2 cellular contexts compared by ENCODE assay signal in genomic region chr4:53527930-53528329, GRCh38.
TF ChIP-seq lines count a peak whose summit lies in the region.

No MANE protein-coding gene starts in this region.

TF ChIP-seq in HepG2, 621 proteins besides CTCF, POLR2A, EP300 and RAD21:
- TF ChIP-seq MAFF (IDR thresholded peaks at IDR 0.05; ENCODE audit: low read depth, low read length) (peak; percentile 58), MAFK (conservative IDR thresholded peaks at IDR 0.05 in 1 of 2, IDR thresholded peaks at IDR 0.05 in 1 of 2; ENCODE audit: low read length in 2 of 2) (peak; percentile 60 to 77), DRAP1 (CRISPR knock-in tag; IDR thresholded peaks at IDR 0.05) (no peak)

TF ChIP-seq in IMR-90, 13 proteins besides CTCF, POLR2A, EP300 and RAD21:
- no peak for TF ChIP-seq ELK1 (IDR thresholded peaks at IDR 0.05; ENCODE audit: borderline replicate concordance, low read depth, low read length)
- TF ChIP-seq MAFK (IDR thresholded peaks at IDR 0.05; ENCODE audit: low read depth, low read length): peak; percentile 85
